Comparison of ENCODE assay signal across 15 cellular contexts in the genomic region with DNA sequence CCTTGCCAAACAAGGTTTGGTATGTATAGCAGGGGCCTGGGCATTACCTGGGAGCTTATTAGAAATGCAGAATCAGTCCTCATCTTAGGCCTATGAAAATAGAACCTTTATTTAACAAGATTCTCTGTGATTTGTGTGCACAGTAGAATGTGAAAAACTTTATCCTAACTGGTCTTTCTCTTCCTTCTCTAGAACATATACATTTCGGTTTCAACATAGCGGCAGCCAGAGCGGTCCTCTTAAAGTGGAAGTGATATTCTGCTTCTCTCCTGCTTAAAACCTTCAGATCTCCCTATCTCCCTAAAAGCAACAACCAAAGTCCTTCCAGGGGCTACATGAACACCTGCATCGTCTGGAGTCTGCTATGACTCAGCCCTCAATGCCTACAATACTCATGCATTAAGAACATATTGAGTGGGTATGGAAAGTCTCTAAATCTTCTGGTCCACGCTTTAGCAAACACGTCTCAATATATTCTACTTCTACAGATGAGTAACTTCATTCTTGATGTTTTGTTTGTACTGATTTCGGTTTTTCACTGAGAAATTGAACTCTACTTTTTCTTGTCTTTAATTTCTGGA.
DNase-seq lines count a peak whose midpoint lies in the region; ATAC-seq and TF ChIP-seq lines count a peak whose summit lies in the region.
"Had no signal": no experiment of that assay in that cellular context is flagged by ENCODE, and none has a peak within 500 bp of the region (broad histone marks: within the 10 kb centered on the region; RNA-seq: fewer than 3 reads in every experiment).

No MANE protein-coding gene starts in this region.

- no peak for TF ChIP-seq CTCF in GM20000 (IDR thresholded peaks at IDR 0.05; ENCODE audit: extremely low read depth, missing control alignments)

- in situ Hi-C loops in ACHN (cut with HindIII; ENCODE audit: low pct_ligation_motif_present, low pct_unique_long_range_greater_than_20kb, low sequenced_read_pairs), result no loop called here

- DNase-seq in GM20000 (ENCODE audit: low spot score) (peak; percentile 16), ACHN (no peak), OCI-M1 (lab: John Stamatoyannopoulos, UW) (no peak), NCI-H1436 (lab: John Stamatoyannopoulos, UW) (no peak), T1000 (lab: John Stamatoyannopoulos, UW) (no peak)
- DNase-seq: activated naive CD8-positive, alpha-beta T cell treated with anti-CD3 and anti-CD28 coated beads for 36 hours; AML-193; DMS53; IMR-90; left colon; NCI-H1436 treated with DMSO at 0.1 percent for 48 hours; SHP77 had no signal

- ATAC-seq in GM18520 (IDR thresholded peaks at IDR 0.05; ENCODE audit: unreplicated experiment) (peak; percentile 61), HG02852 (IDR thresholded peaks at IDR 0.05; ENCODE audit: unreplicated experiment) (peak; percentile 92), HG03575 (IDR thresholded peaks at IDR 0.05; ENCODE audit: extremely low read depth, insufficient number of reproducible peaks, low FRiP score, unreplicated experiment) (peak; percentile 66)
- ATAC-seq: left colon had no signal
